In the genomic region with DNA sequence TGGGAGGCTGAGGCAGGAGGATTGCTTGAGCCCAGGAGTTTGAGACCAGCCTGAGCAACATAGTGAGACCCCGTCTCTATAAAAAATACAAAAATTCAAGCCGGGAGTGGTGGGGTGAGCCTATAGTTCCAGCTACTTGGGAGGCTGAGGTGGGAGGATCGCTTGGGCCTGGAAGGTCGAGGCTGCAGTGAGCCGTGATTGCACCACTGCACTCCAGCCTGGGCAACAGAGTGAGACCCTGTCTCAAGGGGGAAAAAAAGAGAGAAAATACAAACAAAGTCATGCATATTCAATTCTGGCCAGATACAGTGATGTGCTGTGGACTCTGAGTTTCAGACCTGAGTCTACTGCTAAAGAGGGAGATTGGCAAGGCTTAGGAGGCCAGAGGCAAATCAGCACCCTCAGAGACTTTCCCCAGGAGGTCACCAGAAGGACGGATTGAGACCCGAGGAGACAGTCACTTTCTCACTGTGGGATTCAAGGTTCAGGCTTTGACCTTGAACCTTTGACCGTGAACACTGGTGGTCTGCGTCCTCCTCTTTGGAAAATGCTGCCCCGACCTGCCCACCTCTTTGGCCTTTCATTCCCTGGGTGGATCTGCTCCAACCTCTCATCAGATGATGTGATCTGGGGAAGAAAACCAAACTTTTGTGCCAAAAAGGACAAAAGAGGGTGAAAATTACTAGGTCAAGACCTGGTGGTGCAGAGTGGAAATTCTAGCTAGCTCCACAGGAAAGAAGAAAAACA, we compare ENCODE assay signal across 16 cellular contexts. TPM values are rescaled to one million over a fixed set of nuclear protein-coding genes. Genes with fewer than 3 reads are reported as not detected.
DNase-seq lines count a peak whose midpoint lies in the region; ATAC-seq and TF ChIP-seq lines count a peak whose summit lies in the region.
"Had no signal": no experiment of that assay in that cellular context is flagged by ENCODE, and none has a peak within 500 bp of the region (broad histone marks: within the 10 kb centered on the region; RNA-seq: fewer than 3 reads in every experiment).

No MANE protein-coding gene starts in this region.

- H3K9me3 Mint-ChIP-seq in HFFc6: no peaks in the 10 kb centered on the region
- H3K9me3 Mint-ChIP-seq in activated T-helper 17 cell treated with anti-CD3 and anti-CD28 coated beads, Interleukin-2, amount 50 U/mL, for 72 hours: no peaks in the 10 kb centered on the region
- H3K9me3 Mint-ChIP-seq in stimulated activated effector memory CD8-positive, alpha-beta T cell treated with anti-CD3 and anti-CD28 coated beads, Interleukin-12 subunit alpha, Interleukin-12 subunit beta, amount 100 ng/mL, for 72 hours: no peaks in the 10 kb centered on the region

- DNase-seq in HFFc6 (no peak), islet precursor cell (peak; percentile 14), substantia nigra (lab: John Stamatoyannopoulos, UW) (no peak), head of caudate nucleus (no peak)
- DNase-seq in stimulated activated effector memory CD8-positive, alpha-beta T cell treated with anti-CD3 and anti-CD28 coated beads, Interleukin-12 subunit alpha, Interleukin-12 subunit beta, amount 100 ng/mL, for 72 hours (ENCODE audit: low spot score in 2 of 2): no peak
- DNase-seq: activated CD4-positive, alpha-beta T cell treated with anti-CD3 and anti-CD28 coated beads for 48 hours; C1 segment of cervical spinal cord; cortex of kidney; DMS79 treated with DMSO at 0.1 percent for 48 hours; NCI-H2029 treated with DMSO at 0.1 percent for 48 hours; nucleus accumbens; testis had no signal

- H3K36me3 Mint-ChIP-seq in HFFc6 (ENCODE audit: low read depth): peaks cover 27% of the 10 kb centered on the region
- H3K36me3 Mint-ChIP-seq in activated T-helper 17 cell treated with anti-CD3 and anti-CD28 coated beads, Interleukin-2, amount 50 U/mL, for 72 hours (ENCODE audit: low read depth): no peaks in the 10 kb centered on the region
- no peaks in the 10 kb centered on the region for H3K36me3 Mint-ChIP-seq in stimulated activated effector memory CD8-positive, alpha-beta T cell treated with anti-CD3 and anti-CD28 coated beads, Interleukin-12 subunit alpha, Interleukin-12 subunit beta, amount 100 ng/mL, for 72 hours

- no peak; the same call in 1 of the 2 replicates for TF ChIP-seq CTCF in HFFc6 (IDR thresholded peaks at IDR 0.05)

- ATAC-seq in activated T-helper 17 cell treated with anti-CD3 and anti-CD28 coated beads, Interleukin-2, amount 50 U/mL, for 72 hours (replicated peaks): no peak
- no peak for ATAC-seq in stimulated activated effector memory CD8-positive, alpha-beta T cell treated with anti-CD3 and anti-CD28 coated beads, Interleukin-12 subunit alpha, Interleukin-12 subunit beta, amount 100 ng/mL, for 72 hours
- ATAC-seq in HG02759 (IDR thresholded peaks at IDR 0.05; ENCODE audit: unreplicated experiment) (no peak), HG02884 (IDR thresholded peaks at IDR 0.05; ENCODE audit: unreplicated experiment) (no peak)
- ATAC-seq: esophagus mucosa had no signal

- H3K27ac Mint-ChIP-seq in HFFc6: peak overlapping the region; percentile 82
- peak overlapping the region; percentile 74 for H3K27ac Mint-ChIP-seq in activated T-helper 17 cell treated with anti-CD3 and anti-CD28 coated beads, Interleukin-2, amount 50 U/mL, for 72 hours
- peak overlapping the region; percentile 53 for H3K27ac Mint-ChIP-seq in stimulated activated effector memory CD8-positive, alpha-beta T cell treated with anti-CD3 and anti-CD28 coated beads, Interleukin-12 subunit alpha, Interleukin-12 subunit beta, amount 100 ng/mL, for 72 hours

- intact Hi-C loops in head of caudate nucleus (cut with DNase I): no loop called here

- H3K4me3 Mint-ChIP-seq in HFFc6: peak overlapping the region; percentile 43
- no peak overlapping the region for H3K4me3 Mint-ChIP-seq in activated T-helper 17 cell treated with anti-CD3 and anti-CD28 coated beads, Interleukin-2, amount 50 U/mL, for 72 hours
- H3K4me3 Mint-ChIP-seq in stimulated activated effector memory CD8-positive, alpha-beta T cell treated with anti-CD3 and anti-CD28 coated beads, Interleukin-12 subunit alpha, Interleukin-12 subunit beta, amount 100 ng/mL, for 72 hours: no peak overlapping the region

- peaks cover 2% of the 10 kb centered on the region for H3K27me3 Mint-ChIP-seq in HFFc6 (ENCODE audit: insufficient read depth)
- no peaks in the 10 kb centered on the region for H3K27me3 Mint-ChIP-seq in activated T-helper 17 cell treated with anti-CD3 and anti-CD28 coated beads, Interleukin-2, amount 50 U/mL, for 72 hours

- no peak overlapping the region for H3K27ac ChIP-seq in substantia nigra (ENCODE audit: low read depth, low read length, poor library complexity, severe bottlenecking)
- H3K27ac ChIP-seq: testis had no signal

- H3K4me1 Mint-ChIP-seq in HFFc6 (ENCODE audit: low read depth): peaks cover 43% of the 10 kb centered on the region
- H3K4me1 Mint-ChIP-seq in activated T-helper 17 cell treated with anti-CD3 and anti-CD28 coated beads, Interleukin-2, amount 50 U/mL, for 72 hours: peaks cover 5% of the 10 kb centered on the region
- H3K4me1 Mint-ChIP-seq in stimulated activated effector memory CD8-positive, alpha-beta T cell treated with anti-CD3 and anti-CD28 coated beads, Interleukin-12 subunit alpha, Interleukin-12 subunit beta, amount 100 ng/mL, for 72 hours: peaks cover 6% of the 10 kb centered on the region

RNA-seq across cellular contexts. Expression of a gene that starts 31.2 kb away (rescaled TPM):
- total RNA-seq in HFFc6 (2021; fragmentation: NEBNext Ultra II Directional; extraction: Animal tissue kit (Norgen Biotek cat#: 25700)): 100 to 1,000 TPM in 5 of 6 experiments, 10 to 100 TPM in 1; 99.6 to 430 (median 111) TPM
- under 1 TPM; 0.19 to 0.76 TPM for total RNA-seq in activated T-helper 17 cell treated with anti-CD3 and anti-CD28 coated beads, Interleukin-2, amount 50 U/mL, for 72 hours

Comparison
In these comparisons a context has a peak if more than half of its experiments do, and no peak if none do; other contexts are left out.
1. RNA of a gene that starts 31.2 kb away (total RNA-seq): 99.6 to 430 TPM in HFFc6; 0.19 to 0.76 TPM in activated T-helper 17 cell treated with anti-CD3 and anti-CD28 coated beads, Interleukin-2, amount 50 U/mL, for 72 hours; every median in the first group is over 10 times any median in the second.
2. Peak in every context shown above with its lines, with median percentiles within 50 percentile points of each other: H3K27ac Mint-ChIP-seq.